In the genomic region with DNA sequence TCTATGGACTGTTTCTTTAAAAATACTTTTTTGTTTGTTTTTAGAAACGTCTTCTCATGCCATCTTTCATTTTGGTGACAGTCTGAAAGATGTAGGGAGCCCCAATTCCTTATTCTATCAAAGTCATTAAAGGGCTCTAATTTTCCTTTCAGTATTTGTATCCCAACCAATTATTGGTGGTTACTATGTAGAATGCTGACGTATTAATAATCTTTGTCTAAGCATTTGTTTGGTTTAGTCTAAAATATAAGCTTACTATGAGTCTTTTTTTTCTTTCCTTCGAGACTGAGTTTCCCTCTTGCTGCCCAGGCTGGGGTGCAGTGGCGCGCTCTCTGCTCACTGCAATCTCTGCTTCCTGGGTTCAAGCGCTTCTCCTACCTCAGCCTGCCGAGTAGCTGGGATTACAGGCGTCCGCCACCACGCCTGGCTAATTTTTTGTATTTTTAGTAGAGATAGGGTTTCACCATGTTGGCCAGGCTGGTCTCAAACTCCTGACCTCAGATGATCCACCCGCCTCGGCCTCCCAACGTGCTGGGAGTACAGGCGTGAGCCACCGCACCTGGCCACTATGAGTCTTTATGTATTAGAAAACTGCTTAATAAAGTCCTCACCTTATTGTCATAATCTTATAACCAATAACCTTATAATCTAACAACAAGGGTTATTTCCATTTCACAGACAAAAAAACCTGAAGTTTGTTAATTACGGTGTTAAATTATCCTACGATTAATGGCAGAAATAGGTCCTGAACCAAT, we compare ENCODE assay signal across 8 cellular contexts. TPM values are rescaled to one million over a fixed set of nuclear protein-coding genes. Genes with fewer than 3 reads are reported as not detected.
A peak's percentile ranks its signal among the peaks of the same experiment; 100 is the strongest.
DNase-seq lines count a peak whose midpoint lies in the region; ATAC-seq and TF ChIP-seq lines count a peak whose summit lies in the region.

No MANE protein-coding gene starts in this region.

- WGBS in mesendoderm (ENCODE audit: extremely low coverage, insufficient coverage, low lambda C conversion rate), result no CpG with 5 or more reads among the region's 17 CpGs

- no peak overlapping the region for H2BK15ac ChIP-seq in mesendoderm (replicated peaks; ENCODE audit: low read depth)

- H3K4ac ChIP-seq in mesendoderm (ENCODE audit: low read depth, low read length), result no peak overlapping the region

- TF ChIP-seq CTCF in breast epithelium (IDR thresholded peaks at IDR 0.05), result no peak
- TF ChIP-seq CTCF in vagina (IDR thresholded peaks at IDR 0.05), result no peak

- H3K79me2 ChIP-seq in mesendoderm (ENCODE audit: control insufficient read depth, insufficient read depth, low read length), result no peaks in the 10 kb centered on the region

- no peak overlapping the region for H4K8ac ChIP-seq in mesendoderm (ENCODE audit: low read depth, low read length)

- H3K9me3 ChIP-seq in breast epithelium (no peaks in the 10 kb centered on the region), vagina (no peaks in the 10 kb centered on the region)

- peak overlapping the region; percentile 66 for H3K4me2 ChIP-seq in mesendoderm (ENCODE audit: low read length)

- peak overlapping the region; percentile 98 for H3K56ac ChIP-seq in mesendoderm (ENCODE audit: low read length)

- TF ChIP-seq POLR2A in breast epithelium (IDR thresholded peaks at IDR 0.05) (no peak), vagina (IDR thresholded peaks at IDR 0.05) (no peak)

- no peak overlapping the region for H4K5ac ChIP-seq in mesendoderm (ENCODE audit: low read length)

- no peaks in the 10 kb centered on the region for H3K79me1 ChIP-seq in mesendoderm (ENCODE audit: low read length)

- H3K23ac ChIP-seq in mesendoderm (ENCODE audit: low read length), result no peak overlapping the region

- DNase-seq in Right ventricle myocardium superior (peak; percentile 32), cardiac septum (ENCODE audit: low spot score) (no peak), breast epithelium (ENCODE audit: low spot score in 2 of 2) (no peak), mesendoderm (no peak), vagina (ENCODE audit: extremely low spot score in 2 of 2) (no peak), SW480 (ENCODE audit: low spot score) (no peak)

- H2BK120ac ChIP-seq in mesendoderm (ENCODE audit: low read depth, low read length), result no peak overlapping the region

- peak overlapping the region; percentile 84 for H3K9ac ChIP-seq in mesendoderm (ENCODE audit: low read length)

- no peak overlapping the region for H2BK5ac ChIP-seq in mesendoderm (ENCODE audit: low read length)

- peak overlapping the region; percentile 80 to 93 (median 81) for H3K4me3 ChIP-seq in breast epithelium
- peak overlapping the region; percentile 48 for H3K4me3 ChIP-seq in mesendoderm (ENCODE audit: low read length)
- H3K4me3 ChIP-seq in vagina, result peak overlapping the region; percentile 65 to 72

- H3K36me3 ChIP-seq in breast epithelium (no peaks in the 10 kb centered on the region), mesendoderm (ENCODE audit: control insufficient read depth, insufficient read depth, low read length) (no peaks in the 10 kb centered on the region), vagina (peaks cover 0 to 3% of the 10 kb centered on the region in 2 donors)

- H3K27ac ChIP-seq in breast epithelium, result peak overlapping the region; percentile 96 to 99
- no peak overlapping the region for H3K27ac ChIP-seq in mesendoderm (ENCODE audit: low read depth, low read length)
- H3K27ac ChIP-seq in vagina, result peak overlapping the region; percentile 95

- peak overlapping the region; percentile 84 for H3K18ac ChIP-seq in mesendoderm (ENCODE audit: low read length)

- no peaks in the 10 kb centered on the region for H3K27me3 ChIP-seq in breast epithelium
- H3K27me3 ChIP-seq in mesendoderm (ENCODE audit: insufficient read depth, low read length, poor library complexity), result no peaks in the 10 kb centered on the region
- no peaks in the 10 kb centered on the region for H3K27me3 ChIP-seq in vagina

- intact Hi-C loops in Right ventricle myocardium superior (cut with DNase I) (no loop called here), cardiac septum (cut with DNase I) (loop anchor here (2.0 kb wide), 1 partner anchor 195 kb away; the partner anchor contains the start of gene FANCL), breast epithelium (cut with DNase I; ENCODE audit: low total_unique reads) (no loop called here), vagina (cut with DNase I) (no loop called here)

- H3K4me1 ChIP-seq in breast epithelium (no peaks in the 10 kb centered on the region), mesendoderm (ENCODE audit: control insufficient read depth, low read depth, low read length) (peaks cover 1% of the 10 kb centered on the region), vagina (peaks cover 33% of the 10 kb centered on the region)

- no peak overlapping the region for H2AK5ac ChIP-seq in mesendoderm (ENCODE audit: low read length)

- ATAC-seq in Right ventricle myocardium superior (ENCODE audit: poor library complexity) (no peak), HG02981 (IDR thresholded peaks at IDR 0.05; ENCODE audit: unreplicated experiment) (no peak), HG02840 (IDR thresholded peaks at IDR 0.05; ENCODE audit: low FRiP score, unreplicated experiment) (no peak)

RNA-seq across cellular contexts. Expression of gene VRK2, which starts 0.8 kb away (rescaled TPM):
- total RNA-seq in Right ventricle myocardium superior, result 30.9 TPM
- 20.0 TPM for total RNA-seq in cardiac septum
- 10 to 100 TPM; 26.9 to 34.0 (median 28.2) TPM for total RNA-seq in breast epithelium
- 22.2 TPM for polyA plus RNA-seq in mesendoderm (2013, experiment 1 of 2)
- 24.4 TPM for polyA plus RNA-seq in mesendoderm (2013, experiment 2 of 2)
- 23.1 TPM for total RNA-seq in vagina
